In the genomic region with DNA sequence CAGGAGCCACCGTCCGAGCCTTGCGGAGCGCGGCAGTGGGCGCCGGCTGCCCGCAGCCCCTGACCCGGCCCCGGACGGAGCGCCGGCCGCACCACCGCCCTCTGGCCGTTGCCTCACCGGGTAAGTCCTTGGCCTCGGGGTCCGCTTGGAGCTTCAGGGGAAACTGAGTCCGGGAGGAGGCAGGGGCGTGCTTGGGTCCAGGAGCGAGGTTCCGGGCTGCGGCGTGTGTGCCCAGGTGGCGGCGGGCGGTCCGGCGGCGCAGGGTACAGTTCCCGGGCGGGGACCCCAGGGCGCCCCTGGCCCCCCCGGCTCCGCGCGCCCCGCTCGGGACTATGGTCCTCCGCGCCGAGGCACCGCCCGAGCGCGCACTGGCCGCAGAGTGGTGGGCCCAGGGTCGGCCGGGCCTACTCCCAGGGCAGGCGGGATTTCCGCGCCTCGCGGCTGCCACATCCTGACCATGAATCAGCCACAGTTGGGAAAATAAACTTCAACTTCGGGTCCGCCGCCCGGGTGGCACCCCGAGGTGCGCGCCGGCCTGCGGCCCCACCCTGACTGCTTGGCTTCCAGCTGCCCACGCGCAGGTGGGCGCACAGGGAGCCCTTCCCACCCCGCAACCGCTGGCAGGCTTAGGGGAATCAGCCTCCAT, we compare ENCODE assay signal across 2 cellular contexts.
TF ChIP-seq lines count a peak whose summit lies in the region.

No MANE protein-coding gene starts in this region.

TF ChIP-seq in GM12878, 131 proteins besides CTCF, POLR2A, EP300 and RAD21:
- peak; percentile 49; the same call in 1 of the 2 replicates for TF ChIP-seq BACH1 (IDR thresholded peaks at IDR 0.05; ENCODE audit: borderline replicate concordance)
- peak; percentile 47 for TF ChIP-seq IKZF1 (conservative IDR thresholded peaks at IDR 0.05)
- no peak for TF ChIP-seq EZH2 (IDR thresholded peaks at IDR 0.05; ENCODE audit: borderline replicate concordance, control insufficient read depth, low read depth, low read length)
- peak; percentile 50; the same call in 1 of the 2 replicates for TF ChIP-seq NKRF (conservative IDR thresholded peaks at IDR 0.05)
- TF ChIP-seq NFIC (IDR thresholded peaks at IDR 0.05; ENCODE audit: low read depth, low read length) = no peak
- TF ChIP-seq ZNF217 (IDR thresholded peaks at IDR 0.05) = 0 out of 2 replicates have a peak, but pooled peaks have one; percentile 19
- no peak for TF ChIP-seq SRF (IDR thresholded peaks at IDR 0.05; ENCODE audit: low read depth in 2 of 2, low read length in 2 of 2)
- no peak for TF ChIP-seq SPI1 (IDR thresholded peaks at IDR 0.05; ENCODE audit: borderline replicate concordance, insufficient read depth, low read depth, low read length)
- TF ChIP-seq, protein P1, sequence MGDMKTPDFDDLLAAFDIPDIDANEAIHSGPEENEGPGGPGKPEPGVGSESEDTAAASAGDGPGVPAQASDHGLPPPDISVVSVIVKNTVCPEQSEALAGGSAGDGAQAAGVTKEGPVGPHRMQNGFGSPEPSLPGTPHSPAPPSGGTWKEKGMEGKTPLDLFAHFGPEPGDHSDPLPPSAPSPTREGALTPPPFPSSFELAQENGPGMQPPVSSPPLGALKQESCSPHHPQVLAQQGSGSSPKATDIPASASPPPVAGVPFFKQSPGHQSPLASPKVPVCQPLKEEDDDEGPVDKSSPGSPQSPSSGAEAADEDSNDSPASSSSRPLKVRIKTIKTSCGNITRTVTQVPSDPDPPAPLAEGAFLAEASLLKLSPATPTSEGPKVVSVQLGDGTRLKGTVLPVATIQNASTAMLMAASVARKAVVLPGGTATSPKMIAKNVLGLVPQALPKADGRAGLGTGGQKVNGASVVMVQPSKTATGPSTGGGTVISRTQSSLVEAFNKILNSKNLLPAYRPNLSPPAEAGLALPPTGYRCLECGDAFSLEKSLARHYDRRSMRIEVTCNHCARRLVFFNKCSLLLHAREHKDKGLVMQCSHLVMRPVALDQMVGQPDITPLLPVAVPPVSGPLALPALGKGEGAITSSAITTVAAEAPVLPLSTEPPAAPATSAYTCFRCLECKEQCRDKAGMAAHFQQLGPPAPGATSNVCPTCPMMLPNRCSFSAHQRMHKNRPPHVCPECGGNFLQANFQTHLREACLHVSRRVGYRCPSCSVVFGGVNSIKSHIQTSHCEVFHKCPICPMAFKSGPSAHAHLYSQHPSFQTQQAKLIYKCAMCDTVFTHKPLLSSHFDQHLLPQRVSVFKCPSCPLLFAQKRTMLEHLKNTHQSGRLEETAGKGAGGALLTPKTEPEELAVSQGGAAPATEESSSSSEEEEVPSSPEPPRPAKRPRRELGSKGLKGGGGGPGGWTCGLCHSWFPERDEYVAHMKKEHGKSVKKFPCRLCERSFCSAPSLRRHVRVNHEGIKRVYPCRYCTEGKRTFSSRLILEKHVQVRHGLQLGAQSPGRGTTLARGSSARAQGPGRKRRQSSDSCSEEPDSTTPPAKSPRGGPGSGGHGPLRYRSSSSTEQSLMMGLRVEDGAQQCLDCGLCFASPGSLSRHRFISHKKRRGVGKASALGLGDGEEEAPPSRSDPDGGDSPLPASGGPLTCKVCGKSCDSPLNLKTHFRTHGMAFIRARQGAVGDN (IDR thresholded peaks at IDR 0.05) = peak; percentile 33; the same call in 1 of the 2 replicates
- TF ChIP-seq NFXL1 (IDR thresholded peaks at IDR 0.05; ENCODE audit: borderline replicate concordance) = no peak
- TF ChIP-seq IKZF2 (IDR thresholded peaks at IDR 0.05) = no peak
- TF ChIP-seq DPF2 (IDR thresholded peaks at IDR 0.05) = peak; percentile 52
- 0 out of 2 replicates have a peak, but pooled peaks have one; percentile 43 for TF ChIP-seq ZNF207 (IDR thresholded peaks at IDR 0.05; ENCODE audit: borderline replicate concordance)
- TF ChIP-seq LARP7 (IDR thresholded peaks at IDR 0.05) = peak; percentile 93
- TF ChIP-seq HDGF (IDR thresholded peaks at IDR 0.05) = no peak
- TF ChIP-seq PAX8 (IDR thresholded peaks at IDR 0.05) = no peak
- no peak for TF ChIP-seq RAD51 (IDR thresholded peaks at IDR 0.05)
- TF ChIP-seq RB1 (IDR thresholded peaks at IDR 0.05; ENCODE audit: borderline replicate concordance) = 0 out of 2 replicates have a peak, but pooled peaks have one; percentile 23
- no peak for TF ChIP-seq TCF7 (IDR thresholded peaks at IDR 0.05; ENCODE audit: borderline replicate concordance)
- TF ChIP-seq GATAD2B (conservative IDR thresholded peaks at IDR 0.05; ENCODE audit: low read depth) = peak; percentile 77; the same call in 1 of the 2 replicates
- TF ChIP-seq SMARCA5 (IDR thresholded peaks at IDR 0.05) = peak; percentile 65

TF ChIP-seq in HepG2, 621 proteins besides CTCF, POLR2A, EP300 and RAD21 (continues in another document):
- TF ChIP-seq SNAI1 (CRISPR knock-in tag; IDR thresholded peaks at IDR 0.05; ENCODE audit: borderline replicate concordance) (no peak), GABPA (IDR thresholded peaks at IDR 0.05; ENCODE audit: low read depth, low read length) (no peak), GABPA (CRISPR knock-in tag; IDR thresholded peaks at IDR 0.05; ENCODE audit: low read depth) (no peak), SUZ12 (IDR thresholded peaks at IDR 0.05; ENCODE audit: low read depth, low read length) (no peak), SNRNP70 (IDR thresholded peaks at IDR 0.05; ENCODE audit: low read depth, low read length) (no peak), HDAC2 (CRISPR knock-in tag; IDR thresholded peaks at IDR 0.05) (no peak), ZNF205 (CRISPR knock-in tag; IDR thresholded peaks at IDR 0.05) (no peak), ELF1 (CRISPR knock-in tag; IDR thresholded peaks at IDR 0.05) (no peak), ZNF724P (CRISPR knock-in tag; IDR thresholded peaks at IDR 0.05; ENCODE audit: borderline replicate concordance) (no peak), HIVEP1 (CRISPR knock-in tag; IDR thresholded peaks at IDR 0.05) (0 out of 2 replicates have a peak, but pooled peaks have one; percentile 22), ZNF138 (CRISPR knock-in tag; IDR thresholded peaks at IDR 0.05; ENCODE audit: low read depth) (no peak), EEA1 (CRISPR knock-in tag; IDR thresholded peaks at IDR 0.05; ENCODE audit: borderline replicate concordance) (peak; percentile 29; the same call in 1 of the 2 replicates), HES4 (CRISPR knock-in tag; IDR thresholded peaks at IDR 0.05; ENCODE audit: borderline replicate concordance) (peak; percentile 28; the same call in 1 of the 2 replicates), FOXO1 (CRISPR knock-in tag; IDR thresholded peaks at IDR 0.05) (no peak), ZC3H13 (CRISPR knock-in tag; IDR thresholded peaks at IDR 0.05) (no peak), ZFY (CRISPR knock-in tag; IDR thresholded peaks at IDR 0.05) (peak; percentile 75), ATF4 (CRISPR knock-in tag; IDR thresholded peaks at IDR 0.05) (no peak), CHCHD3 (CRISPR knock-in tag; IDR thresholded peaks at IDR 0.05) (no peak), ZHX2 (IDR thresholded peaks at IDR 0.05; ENCODE audit: low read depth) (no peak), ZHX2 (CRISPR knock-in tag; IDR thresholded peaks at IDR 0.05; ENCODE audit: borderline replicate concordance) (no peak), ZNF124 (CRISPR knock-in tag; IDR thresholded peaks at IDR 0.05) (no peak), SIN3B (IDR thresholded peaks at IDR 0.05; ENCODE audit: low read length) (no peak), LBX2 (CRISPR knock-in tag; IDR thresholded peaks at IDR 0.05; ENCODE audit: borderline replicate concordance) (peak; percentile 41; the same call in 1 of the 2 replicates), MED13 (CRISPR knock-in tag; IDR thresholded peaks at IDR 0.05) (peak; percentile 5; the same call in 1 of the 2 replicates), ZFP90 (CRISPR knock-in tag; IDR thresholded peaks at IDR 0.05; ENCODE audit: borderline replicate concordance) (no peak; the same call in 1 of the 2 replicates), ZNF260 (CRISPR knock-in tag; IDR thresholded peaks at IDR 0.05; ENCODE audit: borderline replicate concordance, low read depth) (no peak), IRF2 (CRISPR knock-in tag; IDR thresholded peaks at IDR 0.05) (no peak)
- TF ChIP-seq, protein P2, sequence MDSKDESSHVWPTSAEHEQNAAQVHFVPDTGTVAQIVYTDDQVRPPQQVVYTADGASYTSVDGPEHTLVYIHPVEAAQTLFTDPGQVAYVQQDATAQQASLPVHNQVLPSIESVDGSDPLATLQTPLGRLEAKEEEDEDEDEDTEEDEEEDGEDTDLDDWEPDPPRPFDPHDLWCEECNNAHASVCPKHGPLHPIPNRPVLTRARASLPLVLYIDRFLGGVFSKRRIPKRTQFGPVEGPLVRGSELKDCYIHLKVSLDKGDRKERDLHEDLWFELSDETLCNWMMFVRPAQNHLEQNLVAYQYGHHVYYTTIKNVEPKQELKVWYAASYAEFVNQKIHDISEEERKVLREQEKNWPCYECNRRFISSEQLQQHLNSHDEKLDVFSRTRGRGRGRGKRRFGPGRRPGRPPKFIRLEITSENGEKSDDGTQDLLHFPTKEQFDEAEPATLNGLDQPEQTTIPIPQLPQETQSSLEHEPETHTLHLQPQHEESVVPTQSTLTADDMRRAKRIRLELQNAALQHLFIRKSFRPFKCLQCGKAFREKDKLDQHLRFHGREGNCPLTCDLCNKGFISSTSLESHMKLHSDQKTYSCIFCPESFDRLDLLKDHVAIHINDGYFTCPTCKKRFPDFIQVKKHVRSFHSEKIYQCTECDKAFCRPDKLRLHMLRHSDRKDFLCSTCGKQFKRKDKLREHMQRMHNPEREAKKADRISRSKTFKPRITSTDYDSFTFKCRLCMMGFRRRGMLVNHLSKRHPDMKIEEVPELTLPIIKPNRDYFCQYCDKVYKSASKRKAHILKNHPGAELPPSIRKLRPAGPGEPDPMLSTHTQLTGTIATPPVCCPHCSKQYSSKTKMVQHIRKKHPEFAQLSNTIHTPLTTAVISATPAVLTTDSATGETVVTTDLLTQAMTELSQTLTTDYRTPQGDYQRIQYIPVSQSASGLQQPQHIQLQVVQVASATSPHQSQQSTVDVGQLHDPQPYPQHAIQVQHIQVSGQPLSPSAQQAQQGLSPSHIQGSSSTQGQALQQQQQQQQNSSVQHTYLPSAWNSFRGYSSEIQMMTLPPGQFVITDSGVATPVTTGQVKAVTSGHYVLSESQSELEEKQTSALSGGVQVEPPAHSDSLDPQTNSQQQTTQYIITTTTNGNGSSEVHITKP (CRISPR knock-in tag; IDR thresholded peaks at IDR 0.05; ENCODE audit: low read depth) = no peak
- TF ChIP-seq, protein P3, sequence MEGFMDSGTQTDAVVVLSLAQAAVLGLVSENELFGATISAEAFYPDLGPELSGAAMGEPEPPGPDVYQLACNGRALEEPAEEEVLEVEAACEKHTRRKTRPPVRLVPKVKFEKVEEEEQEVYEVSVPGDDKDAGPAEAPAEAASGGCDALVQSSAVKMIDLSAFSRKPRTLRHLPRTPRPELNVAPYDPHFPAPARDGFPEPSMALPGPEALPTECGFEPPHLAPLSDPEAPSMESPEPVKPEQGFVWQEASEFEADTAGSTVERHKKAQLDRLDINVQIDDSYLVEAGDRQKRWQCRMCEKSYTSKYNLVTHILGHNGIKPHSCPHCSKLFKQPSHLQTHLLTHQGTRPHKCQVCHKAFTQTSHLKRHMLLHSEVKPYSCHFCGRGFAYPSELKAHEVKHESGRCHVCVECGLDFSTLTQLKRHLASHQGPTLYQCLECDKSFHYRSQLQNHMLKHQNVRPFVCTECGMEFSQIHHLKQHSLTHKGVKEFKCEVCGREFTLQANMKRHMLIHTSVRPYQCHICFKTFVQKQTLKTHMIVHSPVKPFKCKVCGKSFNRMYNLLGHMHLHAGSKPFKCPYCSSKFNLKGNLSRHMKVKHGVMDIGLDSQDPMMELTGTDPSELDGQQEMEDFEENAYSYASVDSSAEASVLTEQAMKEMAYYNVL (CRISPR knock-in tag; IDR thresholded peaks at IDR 0.05; ENCODE audit: borderline replicate concordance) = no peak
- TF ChIP-seq, protein P4, sequence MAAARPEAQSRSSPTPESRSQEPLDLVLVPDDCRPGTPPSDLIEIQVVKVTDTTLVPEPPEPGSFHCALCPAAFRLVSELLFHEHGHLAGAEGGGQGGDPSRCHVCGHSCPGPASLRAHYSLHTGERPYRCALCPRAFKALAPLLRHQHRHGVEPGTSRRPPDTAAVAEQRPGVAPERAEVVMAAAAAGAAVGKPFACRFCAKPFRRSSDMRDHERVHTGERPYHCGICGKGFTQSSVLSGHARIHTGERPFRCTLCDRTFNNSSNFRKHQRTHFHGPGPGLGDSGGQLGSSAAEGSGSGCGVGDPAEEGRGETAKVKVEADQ (CRISPR knock-in tag; IDR thresholded peaks at IDR 0.05; ENCODE audit: borderline replicate concordance) = 0 out of 2 replicates have a peak, but pooled peaks have one; percentile 9
